ENCODE assay signal across 21 cellular contexts in the genomic region with DNA sequence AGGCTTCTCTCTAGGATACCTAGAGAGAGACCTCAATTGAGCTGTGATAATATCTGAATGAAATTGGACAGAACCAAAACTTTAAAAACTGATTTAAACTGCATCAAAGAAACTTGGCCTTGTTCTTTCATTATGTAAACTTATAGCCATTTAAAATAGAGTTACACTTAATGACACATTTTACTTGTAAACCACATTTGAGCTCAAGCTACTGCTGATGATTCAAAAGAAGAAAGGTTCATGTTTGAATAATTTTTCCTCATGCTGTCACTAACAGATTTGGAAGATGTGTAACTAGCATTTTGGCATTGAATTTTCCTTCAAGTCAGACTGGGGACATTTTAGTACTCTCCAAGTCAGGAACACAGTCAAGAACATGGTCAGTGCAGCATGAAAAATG. TPM values are rescaled to one million over a fixed set of nuclear protein-coding genes. Genes with fewer than 3 reads are reported as not detected.
A peak's percentile ranks its signal among the peaks of the same experiment; 100 is the strongest.
DNase-seq lines count a peak whose midpoint lies in the region; ATAC-seq and TF ChIP-seq lines count a peak whose summit lies in the region.
"Had no signal": no experiment of that assay in that cellular context is flagged by ENCODE, and none has a peak within 500 bp of the region (broad histone marks: within the 10 kb centered on the region; RNA-seq: fewer than 3 reads in every experiment).

No MANE protein-coding gene starts in this region.

- H3K36me3 Mint-ChIP-seq in activated T-cell treated with anti-CD3 and anti-CD28 coated beads, Interleukin-2, amount 50 U/mL, for 72 hours (ENCODE audit: insufficient read depth in 2 of 2) = no peaks in the 10 kb centered on the region
- H3K36me3 Mint-ChIP-seq in activated T-cell treated with anti-CD3 and anti-CD28 coated beads, Interleukin-2, amount 50 U/mL, for 24 hours (ENCODE audit: low read depth) = no peaks in the 10 kb centered on the region
- H3K36me3 Mint-ChIP-seq in activated T-helper 17 cell treated with anti-CD3 and anti-CD28 coated beads, Interleukin-2, amount 50 U/mL, for 72 hours (ENCODE audit: low read depth) = no peaks in the 10 kb centered on the region
- H3K36me3 Mint-ChIP-seq in CD8-positive, alpha-beta T cell = no peaks in the 10 kb centered on the region
- H3K36me3 Mint-ChIP-seq: CD14-positive monocyte had no signal

- no peaks in the 10 kb centered on the region for H3K9me3 ChIP-seq in CD8-positive, alpha-beta T cell (ENCODE audit: low read length)
- H3K9me3 ChIP-seq: A549; BE2C; BLaER1 treated with 17β-estradiol and CSF1 and Interleukin-3, amounts not matched to agents 10 nM and 100 nM had no signal

- intact Hi-C loops in CD8-positive, alpha-beta T cell (cut with DNase I, micrococcal nuclease) = no loop called here

- peaks cover 45% of the 10 kb centered on the region for H3K4me1 ChIP-seq in KMS-11 (ENCODE audit: low read depth, poor library complexity, severe bottlenecking)
- H3K4me1 ChIP-seq in CD8-positive, alpha-beta T cell (ENCODE audit: insufficient read depth, low read length) = no peaks in the 10 kb centered on the region
- H3K4me1 ChIP-seq: A549, BE2C had no signal

- H3K4me3 Mint-ChIP-seq in activated T-cell treated with anti-CD3 and anti-CD28 coated beads, Interleukin-2, amount 50 U/mL, for 72 hours = peak overlapping the region in 1 of 2 donors; percentile 34
- no peak overlapping the region for H3K4me3 Mint-ChIP-seq in activated T-cell treated with anti-CD3 and anti-CD28 coated beads, Interleukin-2, amount 50 U/mL, for 24 hours
- no peak overlapping the region for H3K4me3 Mint-ChIP-seq in activated T-helper 17 cell treated with anti-CD3 and anti-CD28 coated beads, Interleukin-2, amount 50 U/mL, for 72 hours
- no peak overlapping the region for H3K4me3 Mint-ChIP-seq in CD8-positive, alpha-beta T cell
- H3K4me3 Mint-ChIP-seq: CD14-positive monocyte; CD4-positive, alpha-beta T cell had no signal

- H3K27me3 Mint-ChIP-seq in activated T-cell treated with anti-CD3 and anti-CD28 coated beads, Interleukin-2, amount 50 U/mL, for 72 hours (ENCODE audit: low read depth) = peaks cover 11% of the 10 kb centered on the region
- H3K27me3 Mint-ChIP-seq in activated T-cell treated with anti-CD3 and anti-CD28 coated beads, Interleukin-2, amount 50 U/mL, for 24 hours = peaks cover 15% of the 10 kb centered on the region
- H3K27me3 Mint-ChIP-seq in activated T-helper 17 cell treated with anti-CD3 and anti-CD28 coated beads, Interleukin-2, amount 50 U/mL, for 72 hours = no peaks in the 10 kb centered on the region
- peaks cover 4% of the 10 kb centered on the region for H3K27me3 Mint-ChIP-seq in CD8-positive, alpha-beta T cell (ENCODE audit: low read depth)

- POLR2A ChIA-PET in CD8-positive, alpha-beta T cell (lab: Charles Lee) = no interaction called here

- no peaks in the 10 kb centered on the region for H3K9me3 Mint-ChIP-seq in activated T-cell treated with anti-CD3 and anti-CD28 coated beads, Interleukin-2, amount 50 U/mL, for 72 hours
- no peaks in the 10 kb centered on the region for H3K9me3 Mint-ChIP-seq in activated T-cell treated with anti-CD3 and anti-CD28 coated beads, Interleukin-2, amount 50 U/mL, for 24 hours
- H3K9me3 Mint-ChIP-seq in activated T-helper 17 cell treated with anti-CD3 and anti-CD28 coated beads, Interleukin-2, amount 50 U/mL, for 72 hours = no peaks in the 10 kb centered on the region
- H3K9me3 Mint-ChIP-seq in CD8-positive, alpha-beta T cell = no peaks in the 10 kb centered on the region
- H3K9me3 Mint-ChIP-seq: CD4-positive, alpha-beta T cell had no signal

- H3K9ac ChIP-seq in KMS-11 = no peak overlapping the region; the same call in 1 of the 2 replicates
- H3K9ac ChIP-seq: BLaER1 treated with 17β-estradiol and CSF1 and Interleukin-3, amounts not matched to agents 10 nM and 100 nM had no signal

- H3K4me3 ChIP-seq in KMS-11 (IDR thresholded peaks at IDR 0.05; ENCODE audit: insufficient read depth, low read depth, low read length) = no peak overlapping the region
- no peak overlapping the region for H3K4me3 ChIP-seq in CD8-positive, alpha-beta T cell (ENCODE audit: low read depth, low read length)
- H3K4me3 ChIP-seq: A549; BLaER1 treated with 17β-estradiol and CSF1 and Interleukin-3, amounts not matched to agents 10 nM and 100 nM had no signal

- no peak for DNase-seq in activated T-cell treated with anti-CD3 and anti-CD28 coated beads, Interleukin-2, amount 50 U/mL, for 72 hours
- no peak for DNase-seq in activated T-cell treated with anti-CD3 and anti-CD28 coated beads, Interleukin-2, amount 50 U/mL, for 24 hours
- no peak for DNase-seq in middle frontal gyrus (ENCODE audit: extremely low spot score, low spot score)
- no peak for DNase-seq in CD8-positive, alpha-beta T cell
- DNase-seq: 8988T; ACHN; AML-193; BE2C; Calu3; CD4-positive, alpha-beta T cell; COR-L47; DMS53; DND-41; H7; HCEC 1CT had no signal

- no peaks in the 10 kb centered on the region for H3K4me1 Mint-ChIP-seq in activated T-cell treated with anti-CD3 and anti-CD28 coated beads, Interleukin-2, amount 50 U/mL, for 72 hours (ENCODE audit: low read depth)
- H3K4me1 Mint-ChIP-seq in activated T-cell treated with anti-CD3 and anti-CD28 coated beads, Interleukin-2, amount 50 U/mL, for 24 hours (ENCODE audit: low read depth) = peaks cover 5% of the 10 kb centered on the region
- H3K4me1 Mint-ChIP-seq in activated T-helper 17 cell treated with anti-CD3 and anti-CD28 coated beads, Interleukin-2, amount 50 U/mL, for 72 hours = no peaks in the 10 kb centered on the region
- no peaks in the 10 kb centered on the region for H3K4me1 Mint-ChIP-seq in CD8-positive, alpha-beta T cell (ENCODE audit: low read depth)
- H3K4me1 Mint-ChIP-seq: CD14-positive monocyte had no signal

- H3K27me3 ChIP-seq in KMS-11 (ENCODE audit: insufficient read depth, low read depth) = no peaks in the 10 kb centered on the region
- H3K27me3 ChIP-seq in CD8-positive, alpha-beta T cell (ENCODE audit: insufficient read depth, low read length) = no peaks in the 10 kb centered on the region
- H3K27me3 ChIP-seq: BE2C; BLaER1 treated with 17β-estradiol and CSF1 and Interleukin-3, amounts not matched to agents 10 nM and 100 nM had no signal

- peak overlapping the region; percentile 48; the same call in 1 of the 2 replicates for H2AFZ ChIP-seq in KMS-11 (ENCODE audit: low read depth)

- H3K4me2 ChIP-seq in KMS-11 = peak overlapping the region; percentile 90
- H3K4me2 ChIP-seq: A549; BLaER1 treated with 17β-estradiol and CSF1 and Interleukin-3, amounts not matched to agents 10 nM and 100 nM had no signal

- no peaks in the 10 kb centered on the region for H3K79me2 ChIP-seq in KMS-11 (ENCODE audit: insufficient read depth, low read depth)

- CTCF ChIA-PET in CD8-positive, alpha-beta T cell (lab: Charles Lee) = no interaction called here

- H3K36me3 ChIP-seq in KMS-11 (ENCODE audit: insufficient read depth) = no peaks in the 10 kb centered on the region
- no peaks in the 10 kb centered on the region for H3K36me3 ChIP-seq in CD8-positive, alpha-beta T cell (ENCODE audit: insufficient read depth, low read length)
- H3K36me3 ChIP-seq: BLaER1 treated with 17β-estradiol and CSF1 and Interleukin-3, amounts not matched to agents 10 nM and 100 nM had no signal

- H3K27ac ChIP-seq in KMS-11 = peak overlapping the region; percentile 100
- no peak overlapping the region for H3K27ac ChIP-seq in CD8-positive, alpha-beta T cell (ENCODE audit: low read depth, low read length)
- H3K27ac ChIP-seq: A549; BLaER1 treated with 17β-estradiol and CSF1 and Interleukin-3, amounts not matched to agents 10 nM and 100 nM had no signal

- H4K20me1 ChIP-seq in KMS-11 (ENCODE audit: insufficient read depth) = no peaks in the 10 kb centered on the region
- H4K20me1 ChIP-seq: BLaER1 treated with 17β-estradiol and CSF1 and Interleukin-3, amounts not matched to agents 10 nM and 100 nM had no signal

- no peak for TF ChIP-seq CTCF in KMS-11 (conservative IDR thresholded peaks at IDR 0.05; ENCODE audit: low read depth, low read length)
- no peak for TF ChIP-seq CTCF in CD8-positive, alpha-beta T cell (IDR thresholded peaks at IDR 0.05)

- no peak overlapping the region for H3K27ac Mint-ChIP-seq in activated T-cell treated with anti-CD3 and anti-CD28 coated beads, Interleukin-2, amount 50 U/mL, for 72 hours
- no peak overlapping the region for H3K27ac Mint-ChIP-seq in activated T-cell treated with anti-CD3 and anti-CD28 coated beads, Interleukin-2, amount 50 U/mL, for 24 hours
- H3K27ac Mint-ChIP-seq in activated T-helper 17 cell treated with anti-CD3 and anti-CD28 coated beads, Interleukin-2, amount 50 U/mL, for 72 hours = no peak overlapping the region
- H3K27ac Mint-ChIP-seq in CD8-positive, alpha-beta T cell = no peak overlapping the region
- H3K27ac Mint-ChIP-seq: CD14-positive monocyte; CD4-positive, alpha-beta T cell had no signal

- peak; percentile 24 to 64 for ATAC-seq in activated T-cell treated with anti-CD3 and anti-CD28 coated beads, Interleukin-2, amount 50 U/mL, for 72 hours (replicated peaks in 1 of 2)
- peak; percentile 60 for ATAC-seq in activated T-helper 17 cell treated with anti-CD3 and anti-CD28 coated beads, Interleukin-2, amount 50 U/mL, for 72 hours (replicated peaks)
- ATAC-seq in GM21528 (IDR thresholded peaks at IDR 0.05; ENCODE audit: low FRiP score, unreplicated experiment) = no peak
- ATAC-seq in CD8-positive, alpha-beta T cell = no peak
- ATAC-seq: A549 had no signal

RNA-seq across cellular contexts. Expression of a gene that starts 26.9 kb away (rescaled TPM):
- not detected for total RNA-seq in activated T-cell treated with anti-CD3 and anti-CD28 coated beads, Interleukin-2, amount 50 U/mL, for 72 hours
- under 1 TPM in 1 of 2 donors, not detected in 1; 0.24 TPM for total RNA-seq in activated T-helper 17 cell treated with anti-CD3 and anti-CD28 coated beads, Interleukin-2, amount 50 U/mL, for 72 hours
- total RNA-seq in CD8-positive, alpha-beta T cell = not detected
- total RNA-seq: CD4-positive, alpha-beta T cell had no signal

Comparison
In these comparisons a context has a peak if more than half of its experiments do, and no peak if none do; other contexts are left out.
1. ATAC-seq: peak in activated T-cell treated with anti-CD3 and anti-CD28 coated beads, Interleukin-2, amount 50 U/mL, for 72 hours (2 of 2) and activated T-helper 17 cell treated with anti-CD3 and anti-CD28 coated beads, Interleukin-2, amount 50 U/mL, for 72 hours (single experiment); none in GM21528 (single experiment) and CD8-positive, alpha-beta T cell (single experiment).